34 cellular contexts compared by ENCODE assay signal in genomic region chr3:122307987-122308386, GRCh38. TPM values are rescaled to one million over a fixed set of nuclear protein-coding genes. Genes with fewer than 3 reads are reported as not detected.
"Had no signal": no experiment of that assay in that cellular context is flagged by ENCODE, and none has a peak within 500 bp of the region (broad histone marks: within the 10 kb centered on the region; RNA-seq: fewer than 3 reads in every experiment).

No MANE protein-coding gene starts in this region.

- H3K9me3 ChIP-seq: adrenal gland, colonic mucosa, esophagus squamous epithelium, heart right ventricle, left lung, lower lobe of right lung, tibial nerve had no signal

- H3K4me1 ChIP-seq: adrenal gland, colonic mucosa, lower lobe of right lung, neural progenitor cell had no signal

- DNase-seq: activated CD4-positive, alpha-beta T cell treated with anti-CD3 and anti-CD28 coated beads for 36 hours; activated CD4-positive, alpha-beta T cell treated with anti-CD3 and anti-CD28 coated beads, Interleukin-2, amount 50 U/mL, for 4 hours; activated CD4-positive, CD25-positive, alpha-beta regulatory T cell; activated CD8-positive, alpha-beta memory T cell treated with anti-CD3 and anti-CD28 coated beads for 24 hours; activated effector memory CD4-positive, alpha-beta T cell treated with anti-CD3 and anti-CD28 coated beads, Interleukin-2, amount 50 U/mL, for 16 hours; activated naive CD4-positive, alpha-beta T cell treated with anti-CD3 and anti-CD28 coated beads for 36 hours; activated naive CD8-positive, alpha-beta T cell treated with anti-CD3 and anti-CD28 coated beads for 36 hours; adrenal gland; aorta; cerebellar nuclear complex; colonic mucosa; effector CD8-positive, alpha-beta T cell; esophagus squamous epithelium; foreskin melanocyte; heart right ventricle; left lung; lower lobe of right lung; mesenchymal stem cell; natural killer cell; posterior cingulate gyrus; right cardiac atrium; stimulated activated CD4-positive, alpha-beta T cell treated with anti-CD3 and anti-CD28 coated beads, Interleukin-15, amount 100 ng/mL, for 24 hours; stimulated activated CD4-positive, alpha-beta T cell treated with anti-CD3 and anti-CD28 coated beads, Interleukin-2, amount 100 ng/mL, for 24 hours; stimulated activated naive CD4-positive, alpha-beta T cell treated with Interleukin-2 at 50 U/mL for 16 hours had no signal

- H2AFZ ChIP-seq: neural progenitor cell had no signal

- H3K27ac ChIP-seq: adrenal gland, cardiac muscle cell, colonic mucosa, epithelial cell of prostate, heart right ventricle, lower lobe of right lung, neural progenitor cell, tibial nerve had no signal

- H3K36me3 Mint-ChIP-seq: activated naive CD8-positive, alpha-beta T cell treated with anti-CD3 and anti-CD28 coated beads for 36 hours; brain; natural killer cell; neural progenitor cell had no signal

- H3K4me3 ChIP-seq: adrenal gland, cardiac muscle cell, colonic mucosa, esophagus squamous epithelium, heart right ventricle, left lung, lower lobe of right lung, neural progenitor cell, tibial nerve had no signal

- H3K36me3 ChIP-seq: adrenal gland, cardiac muscle cell, colonic mucosa, esophagus squamous epithelium, heart right ventricle, left lung, lower lobe of right lung, neural progenitor cell, tibial nerve had no signal

- H3K27ac Mint-ChIP-seq: activated CD4-positive, alpha-beta T cell treated with anti-CD3 and anti-CD28 coated beads for 36 hours; activated naive CD4-positive, alpha-beta T cell treated with anti-CD3 and anti-CD28 coated beads for 36 hours; activated naive CD8-positive, alpha-beta T cell treated with anti-CD3 and anti-CD28 coated beads for 36 hours; brain; natural killer cell; neural progenitor cell had no signal

- H3K4me2 ChIP-seq: neural progenitor cell had no signal

- H3K4me3 Mint-ChIP-seq: activated CD4-positive, alpha-beta T cell treated with anti-CD3 and anti-CD28 coated beads for 36 hours; activated naive CD4-positive, alpha-beta T cell treated with anti-CD3 and anti-CD28 coated beads for 36 hours; activated naive CD8-positive, alpha-beta T cell treated with anti-CD3 and anti-CD28 coated beads for 36 hours; brain; natural killer cell; neural progenitor cell had no signal

- H3K9me3 Mint-ChIP-seq: activated naive CD4-positive, alpha-beta T cell treated with anti-CD3 and anti-CD28 coated beads for 36 hours; activated naive CD8-positive, alpha-beta T cell treated with anti-CD3 and anti-CD28 coated beads for 36 hours; brain; natural killer cell; neural progenitor cell had no signal

- FAIRE-seq: endometrium, islet of Langerhans had no signal

- H3K9ac ChIP-seq: neural progenitor cell had no signal

- H3K27me3 Mint-ChIP-seq: activated CD4-positive, alpha-beta T cell treated with anti-CD3 and anti-CD28 coated beads for 36 hours had no signal

- H3K27me3 ChIP-seq: adrenal gland, cardiac muscle cell, colonic mucosa, esophagus squamous epithelium, heart right ventricle, left lung, neural progenitor cell, tibial nerve had no signal

- H3K4me1 Mint-ChIP-seq: brain, natural killer cell, neural progenitor cell had no signal

RNA-seq across cellular contexts. Expression of gene CSTA, which starts 17.1 kb away (rescaled TPM):
- total RNA-seq: activated CD4-positive, alpha-beta T cell treated with anti-CD3 and anti-CD28 coated beads for 36 hours; activated naive CD4-positive, alpha-beta T cell treated with anti-CD3 and anti-CD28 coated beads for 36 hours; activated naive CD8-positive, alpha-beta T cell treated with anti-CD3 and anti-CD28 coated beads for 36 hours; cardiac muscle cell; dermis microvascular lymphatic vessel endothelial cell; glomerular endothelial cell; temporal lobe had no signal
- polyA plus RNA-seq: cardiac muscle cell had no signal
